ENCODE assay signal across 8 cellular contexts in genomic region chr4:3145251-3145908, GRCh38.
DNase-seq lines count a peak whose midpoint lies in the region; ATAC-seq and TF ChIP-seq lines count a peak whose summit lies in the region.
"Had no signal": no experiment of that assay in that cellular context is flagged by ENCODE, and none has a peak within 500 bp of the region (broad histone marks: within the 10 kb centered on the region; RNA-seq: fewer than 3 reads in every experiment).

No MANE protein-coding gene starts in this region.

- H3K79me1 ChIP-seq in IMR-90 (ENCODE audit: low read depth in 1 of 2, low read length in 2 of 2) (0 out of 4 replicates have a peak, but pooled peaks cover 0 to 1% of the 10 kb centered on the region in 2 experiments), mesenchymal stem cell (replicated peaks; ENCODE audit: low read length, poor library complexity, severe bottlenecking) (peaks cover 9% of the 10 kb centered on the region)

- no peak overlapping the region for H3K14ac ChIP-seq in IMR-90 (replicated peaks; ENCODE audit: low read depth, low read length)
- H3K14ac ChIP-seq in mesenchymal stem cell (ENCODE audit: low read length in 2 of 2), result no peak overlapping the region

- DNase-seq in BJ (ENCODE audit: low read depth) (no peak), IMR-90 (peak; percentile 80), mesenchymal stem cell (peak; percentile 13), esophagus muscularis mucosa (ENCODE audit: extremely low spot score) (no peak)
- DNase-seq in activated effector memory CD4-positive, alpha-beta T cell treated with anti-CD3 and anti-CD28 coated beads, Interleukin-2, amount 50 U/mL, for 16 hours, result no peak
- no peak for DNase-seq in effector CD8-positive, alpha-beta T cell (lab: John Stamatoyannopoulos, UW)

- no peak overlapping the region for H2BK120ac ChIP-seq in IMR-90 (ENCODE audit: low read depth, low read length)
- no peak overlapping the region for H2BK120ac ChIP-seq in mesenchymal stem cell (ENCODE audit: low read depth, low read length)

- no TSS peak for BruUV-seq in IMR-90 (replicated peaks; lab: Mats Ljungman, UMichigan)

- intact Hi-C loops in IMR-90 (cut with micrococcal nuclease), result loop anchor here (1.0 kb wide), 1 partner anchor 335 kb away; no protein-coding TSS in a partner anchor
- intact Hi-C loops in esophagus muscularis mucosa (cut with DNase I), result no loop called here

- no peak overlapping the region for H4K91ac ChIP-seq in IMR-90 (ENCODE audit: insufficient read depth, low read depth, low read length)
- H4K91ac ChIP-seq in mesenchymal stem cell (ENCODE audit: low read length), result no peak overlapping the region

- no peak overlapping the region for H2BK15ac ChIP-seq in IMR-90 (ENCODE audit: low read depth, low read length)
- no peak overlapping the region for H2BK15ac ChIP-seq in mesenchymal stem cell (ENCODE audit: low read depth, poor library complexity, severe bottlenecking)

- H3K36me3 Mint-ChIP-seq in brain, result peaks cover 78% of the 10 kb centered on the region

- CTCF ChIA-PET in BJ (lab: Yijun Ruan, JAX), result interaction anchor here (0.9 to 1.6 kb wide), 6 partner anchors 9 to 174 kb away, joined by 3 to 6 read pairs (median 3); no protein-coding TSS in a partner anchor
- CTCF ChIA-PET in IMR-90 (lab: Yijun Ruan, JAX), result interaction anchor here (0.9 kb wide), 1 partner anchor 37 kb away, joined by 3 read pairs; no protein-coding TSS in a partner anchor

- peak; percentile 44 for TF ChIP-seq RAD21 in IMR-90 (IDR thresholded peaks at IDR 0.05; ENCODE audit: low read length)

- WGBS in IMR-90 (ENCODE audit: extremely low coverage in 2 of 2, insufficient read length in 1 of 2), 2 experiments, result no CpG with 5 or more reads among the region's 1 CpG
- WGBS in mesenchymal stem cell, result no CpG with 5 or more reads among the region's 1 CpG
- 84% methylated on average over 1 of the region's 1 CpG for WGBS in esophagus muscularis mucosa

- no peak overlapping the region for H4K5ac ChIP-seq in IMR-90 (ENCODE audit: low read depth, low read length)

- POLR2A ChIA-PET in BJ (lab: Charles Lee) (no interaction called here), IMR-90 (lab: Charles Lee; ENCODE audit: unreplicated experiment) (no interaction called here)

- H2BK5ac ChIP-seq in IMR-90 (ENCODE audit: low read depth, low read length, poor library complexity, severe bottlenecking) (no peak overlapping the region), mesenchymal stem cell (ENCODE audit: low read depth, low read length, poor library complexity, severe bottlenecking) (no peak overlapping the region)

- H3K27me3 ChIP-seq in BJ (ENCODE audit: control insufficient read depth, insufficient read depth, low read length), result no peaks in the 10 kb centered on the region
- H3K27me3 ChIP-seq in IMR-90 (ENCODE audit: control insufficient read depth, insufficient read depth, low read length), result no peaks in the 10 kb centered on the region
- H3K27me3 ChIP-seq in mesenchymal stem cell (ENCODE audit: control insufficient read depth in 1 of 2, insufficient read depth in 1 of 2, low read length in 2 of 2), result no peaks in the 10 kb centered on the region
- H3K27me3 ChIP-seq in esophagus muscularis mucosa, result no peaks in the 10 kb centered on the region

- dilution Hi-C loops in IMR-90 (cut with HindIII; ENCODE audit: low sequenced_read_pairs, unreplicated experiment), result no loop called here

- H3K4me1 ChIP-seq in IMR-90 (ENCODE audit: control insufficient read depth, insufficient read depth, low read length), result no peaks in the 10 kb centered on the region
- no peaks in the 10 kb centered on the region for H3K4me1 ChIP-seq in mesenchymal stem cell (ENCODE audit: control insufficient read depth, insufficient read depth, low read depth, low read length)
- no peaks in the 10 kb centered on the region for H3K4me1 ChIP-seq in esophagus muscularis mucosa

- no peak overlapping the region for H3K56ac ChIP-seq in IMR-90 (ENCODE audit: extremely low read depth, insufficient read depth, low read length)

- H2AK5ac ChIP-seq in IMR-90 (ENCODE audit: low read depth, low read length) (no peak overlapping the region), mesenchymal stem cell (ENCODE audit: low read length, severe bottlenecking) (no peak overlapping the region)

- H2AK9ac ChIP-seq in IMR-90 (replicated peaks; ENCODE audit: low read depth, low read length, poor library complexity), result no peak overlapping the region

- H3K9ac ChIP-seq in IMR-90 (ENCODE audit: low read depth, low read length), result no peak overlapping the region
- peak overlapping the region; percentile 28 for H3K9ac ChIP-seq in mesenchymal stem cell (ENCODE audit: low read length)
- H3K9ac ChIP-seq: KMS-11 had no signal

- H4K20me1 ChIP-seq in IMR-90 (ENCODE audit: insufficient read depth, low read length), result no peaks in the 10 kb centered on the region

- H3K36me3 ChIP-seq in BJ (ENCODE audit: control insufficient read depth, insufficient read depth, low read length), result peaks cover 13% of the 10 kb centered on the region
- H3K36me3 ChIP-seq in IMR-90 (ENCODE audit: control insufficient read depth, insufficient read depth, low read length), result peaks cover 41% of the 10 kb centered on the region
- H3K36me3 ChIP-seq in mesenchymal stem cell (ENCODE audit: control insufficient read depth in 1 of 2, insufficient read depth in 2 of 2, low read depth in 1 of 2, low read length in 2 of 2), result peaks cover 42 to 75% of the 10 kb centered on the region in 2 experiments
- peaks cover 36 to 92% (median 74%) of the 10 kb centered on the region in 4 donors for H3K36me3 ChIP-seq in esophagus muscularis mucosa

- no peak overlapping the region for H3K27ac ChIP-seq in IMR-90 (ENCODE audit: insufficient read depth, low read length)
- no peak overlapping the region for H3K27ac ChIP-seq in mesenchymal stem cell (ENCODE audit: low read length, poor library complexity, severe bottlenecking)
- H3K27ac ChIP-seq in esophagus muscularis mucosa (replicated peaks in 1 of 4), result no peak overlapping the region
- H3K27ac ChIP-seq: KMS-11 had no signal

- H3K23ac ChIP-seq in IMR-90 (ENCODE audit: low read depth, low read length) (no peak overlapping the region), mesenchymal stem cell (ENCODE audit: low read length in 2 of 2) (no peak overlapping the region)

- H4K8ac ChIP-seq in IMR-90 (ENCODE audit: low read depth in 2 of 2, low read length in 2 of 2) (no peak overlapping the region), mesenchymal stem cell (ENCODE audit: low read length) (no peak overlapping the region)

- no peaks in the 10 kb centered on the region for H3K4me1 Mint-ChIP-seq in brain

- H3K27me3 Mint-ChIP-seq in brain, result no peaks in the 10 kb centered on the region

- H2BK20ac ChIP-seq in IMR-90 (ENCODE audit: low read depth, low read length), result no peak overlapping the region

- no peaks in the 10 kb centered on the region for H3K9me1 ChIP-seq in IMR-90 (ENCODE audit: insufficient read depth, low read length)

- peak; percentile 80 for ATAC-seq in IMR-90 (ENCODE audit: low read depth)

- no peak for TF ChIP-seq EP300 in esophagus muscularis mucosa (IDR thresholded peaks at IDR 0.05)

- TF ChIP-seq CTCF in BJ (IDR thresholded peaks at IDR 0.05; ENCODE audit: insufficient read depth, low read depth, low read length) (peak; percentile 30; the same call in 1 of the 2 replicates), IMR-90 (conservative IDR thresholded peaks at IDR 0.05; ENCODE audit: low read depth, low read length) (peak; percentile 33), brain (conservative IDR thresholded peaks at IDR 0.05) (peak in 1 of 2 experiments; percentile 48), esophagus muscularis mucosa (IDR thresholded peaks at IDR 0.05) (peak in 1 of 3 experiments; percentile 17)

- H3K4ac ChIP-seq in IMR-90 (ENCODE audit: low read depth, low read length) (no peak overlapping the region), mesenchymal stem cell (ENCODE audit: low read depth in 1 of 2, low read length in 2 of 2) (no peak overlapping the region)

- peak overlapping the region in 4 of 5 experiments; percentile 30 to 39 (median 37) for H3K27ac Mint-ChIP-seq in brain

- H3K18ac ChIP-seq in IMR-90 (ENCODE audit: low read depth, low read length) (no peak overlapping the region), mesenchymal stem cell (ENCODE audit: low read depth in 1 of 2, low read length in 2 of 2) (no peak overlapping the region)

- H3K9me3 Mint-ChIP-seq in brain, result no peaks in the 10 kb centered on the region

- no peak overlapping the region for H3K4me3 ChIP-seq in BJ (ENCODE audit: low read depth, low read length)
- H3K4me3 ChIP-seq in IMR-90 (ENCODE audit: insufficient read depth, low read depth, low read length), result no peak overlapping the region
- H3K4me3 ChIP-seq in mesenchymal stem cell (ENCODE audit: insufficient read depth in 1 of 2, low read depth in 1 of 2, low read length in 2 of 2), result no peak overlapping the region
- H3K4me3 ChIP-seq in esophagus muscularis mucosa, result no peak overlapping the region

- H2BK12ac ChIP-seq in mesenchymal stem cell (ENCODE audit: low read length in 2 of 2), result no peak overlapping the region

- H3K4me3 Mint-ChIP-seq in brain, result no peak overlapping the region

- in situ Hi-C loops in IMR-90 (cut with MboI; ENCODE audit: low sequenced_read_pairs), result no loop called here

- H3K9me3 ChIP-seq in IMR-90 (ENCODE audit: control insufficient read depth, insufficient read depth, low read length) (no peaks in the 10 kb centered on the region), mesenchymal stem cell (ENCODE audit: control insufficient read depth, low read length) (no peaks in the 10 kb centered on the region), esophagus muscularis mucosa (no peaks in the 10 kb centered on the region)

- H2AFZ ChIP-seq in IMR-90 (replicated peaks; ENCODE audit: low read length, poor library complexity) (no peak overlapping the region), mesenchymal stem cell (ENCODE audit: low read depth, low read length) (no peak overlapping the region)

- TF ChIP-seq POLR2A in IMR-90 (IDR thresholded peaks at IDR 0.05; ENCODE audit: low read depth, low read length), result no peak
- no peak for TF ChIP-seq POLR2A in esophagus muscularis mucosa (IDR thresholded peaks at IDR 0.05; ENCODE audit: low read depth)

- H3K4me2 ChIP-seq in IMR-90 (ENCODE audit: low read depth, low read length), result no peak overlapping the region
- no peak overlapping the region for H3K4me2 ChIP-seq in mesenchymal stem cell (ENCODE audit: low read length, poor library complexity, severe bottlenecking)
- H3K4me2 ChIP-seq: KMS-11 had no signal

TF ChIP-seq in IMR-90, 13 proteins besides CTCF, POLR2A, EP300 and RAD21:
- TF ChIP-seq MAFK (IDR thresholded peaks at IDR 0.05; ENCODE audit: low read depth, low read length), result peak; percentile 41; the same call in 1 of the 2 replicates
- no peak for TF ChIP-seq CHD1 (IDR thresholded peaks at IDR 0.05; ENCODE audit: low read depth, low read length)
- peak; percentile 14; the same call in 1 of the 2 replicates for TF ChIP-seq SMC3 (IDR thresholded peaks at IDR 0.05; ENCODE audit: low read depth, low read length)
TF ChIP-seq in IMR-90: peak in this region for 2.

Comparison
In these comparisons a context has a peak if more than half of its experiments do, and no peak if none do; other contexts are left out.
1. DNase-seq: peak in IMR-90 (single experiment) and mesenchymal stem cell (single experiment); none in BJ (single experiment), activated effector memory CD4-positive, alpha-beta T cell treated with anti-CD3 and anti-CD28 coated beads, Interleukin-2, amount 50 U/mL, for 16 hours (single experiment), effector CD8-positive, alpha-beta T cell (single experiment) and esophagus muscularis mucosa (single experiment).